18 cellular contexts compared by ENCODE assay signal in the genomic region with DNA sequence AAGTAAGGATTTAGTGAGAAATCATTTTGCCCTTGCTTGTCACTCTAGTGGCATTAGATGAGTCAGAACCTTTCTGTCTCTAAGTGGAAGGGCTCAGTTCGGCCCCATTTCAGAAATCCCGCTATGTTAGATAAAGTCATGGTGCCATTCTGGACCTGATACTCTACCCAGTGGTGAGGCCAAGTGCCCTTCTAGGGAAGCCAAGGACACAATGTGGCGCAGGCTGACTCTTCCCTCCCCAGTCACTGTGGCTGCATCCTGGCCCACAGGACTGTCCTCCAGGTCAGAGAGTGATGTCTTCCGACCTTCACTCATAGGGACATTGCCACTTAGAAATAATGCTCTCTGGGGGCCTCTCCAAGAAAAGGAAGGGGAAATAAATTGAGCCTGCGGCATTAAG. TPM values are rescaled to one million over a fixed set of nuclear protein-coding genes. Genes with fewer than 3 reads are reported as not detected.
DNase-seq lines count a peak whose midpoint lies in the region; ATAC-seq and TF ChIP-seq lines count a peak whose summit lies in the region.
"Had no signal": no experiment of that assay in that cellular context is flagged by ENCODE, and none has a peak within 500 bp of the region (broad histone marks: within the 10 kb centered on the region; RNA-seq: fewer than 3 reads in every experiment).

No MANE protein-coding gene starts in this region.

- H3K9me3 ChIP-seq in heart right ventricle (no peaks in the 10 kb centered on the region), right atrium auricular region (no peaks in the 10 kb centered on the region)
- H3K9me3 ChIP-seq: A549 had no signal

- DNase-seq in Right ventricle myocardium inferior (ENCODE audit: missing footprints) (no peak), cardiac septum (ENCODE audit: low spot score) (no peak), heart right ventricle (peak in 1 of 2 donors; percentile 58), right atrium auricular region (ENCODE audit: low spot score) (no peak), osteocyte (ENCODE audit: extremely low spot score, unreplicated experiment) (no peak), H4 (ENCODE audit: low spot score) (no peak), NCI-H82 (lab: John Stamatoyannopoulos, UW) (no peak)
- DNase-seq in stimulated activated effector memory CD8-positive, alpha-beta T cell treated with anti-CD3 and anti-CD28 coated beads, Interleukin-12 subunit alpha, Interleukin-12 subunit beta, amount 100 ng/mL, for 72 hours (ENCODE audit: low spot score in 2 of 2) = no peak
- DNase-seq: AML-193; CD4-positive, alpha-beta T cell; DMS153; DMS79; GF-D8; GOT3; H9 had no signal

- H3K4me1 Mint-ChIP-seq in osteocyte (ENCODE audit: unreplicated experiment) = no peaks in the 10 kb centered on the region
- no peaks in the 10 kb centered on the region for H3K4me1 Mint-ChIP-seq in stimulated activated effector memory CD8-positive, alpha-beta T cell treated with anti-CD3 and anti-CD28 coated beads, Interleukin-12 subunit alpha, Interleukin-12 subunit beta, amount 100 ng/mL, for 72 hours
- H3K4me1 Mint-ChIP-seq: H9 had no signal

- H3K4me3 Mint-ChIP-seq in osteocyte (ENCODE audit: unreplicated experiment) = no peak overlapping the region
- H3K4me3 Mint-ChIP-seq in stimulated activated effector memory CD8-positive, alpha-beta T cell treated with anti-CD3 and anti-CD28 coated beads, Interleukin-12 subunit alpha, Interleukin-12 subunit beta, amount 100 ng/mL, for 72 hours = no peak overlapping the region
- H3K4me3 Mint-ChIP-seq: CD4-positive, alpha-beta T cell; H9 had no signal

- 60 to 62% methylated on average over 5 of the region's 5 CpGs for WGBS in heart right ventricle, 2 donors

- peaks cover 4% of the 10 kb centered on the region for H3K27me3 Mint-ChIP-seq in osteocyte (ENCODE audit: unreplicated experiment)

- no peak for TF ChIP-seq CTCF in heart right ventricle (IDR thresholded peaks at IDR 0.05)
- no peak for TF ChIP-seq CTCF in right atrium auricular region (IDR thresholded peaks at IDR 0.05)
- TF ChIP-seq CTCF in osteocyte (IDR thresholded peaks at IDR 0.05) = no peak

- H3K4me3 ChIP-seq in heart right ventricle = no peak overlapping the region
- no peak overlapping the region for H3K4me3 ChIP-seq in right atrium auricular region
- H3K4me3 ChIP-seq: A549 had no signal

- no peaks in the 10 kb centered on the region for H3K9me3 Mint-ChIP-seq in osteocyte (ENCODE audit: unreplicated experiment)
- no peaks in the 10 kb centered on the region for H3K9me3 Mint-ChIP-seq in stimulated activated effector memory CD8-positive, alpha-beta T cell treated with anti-CD3 and anti-CD28 coated beads, Interleukin-12 subunit alpha, Interleukin-12 subunit beta, amount 100 ng/mL, for 72 hours
- H3K9me3 Mint-ChIP-seq: CD4-positive, alpha-beta T cell; H9 had no signal

- H3K27me3 ChIP-seq in heart right ventricle = no peaks in the 10 kb centered on the region
- H3K27me3 ChIP-seq in right atrium auricular region = no peaks in the 10 kb centered on the region

- H3K27ac ChIP-seq in heart right ventricle (peak overlapping the region; percentile 24 to 90 (median 77)), right atrium auricular region (peak overlapping the region; percentile 74 to 79)
- H3K27ac ChIP-seq: 22Rv1, A549, C4-2B had no signal

- peak; percentile 80 for ATAC-seq in Right ventricle myocardium inferior
- peak; percentile 71 to 91 (median 81) for ATAC-seq in heart right ventricle
- ATAC-seq in stimulated activated effector memory CD8-positive, alpha-beta T cell treated with anti-CD3 and anti-CD28 coated beads, Interleukin-12 subunit alpha, Interleukin-12 subunit beta, amount 100 ng/mL, for 72 hours = no peak
- ATAC-seq: A549 had no signal

- H3K4me1 ChIP-seq in heart right ventricle (peaks cover 6 to 69% (median 18%) of the 10 kb centered on the region in 9 donors), right atrium auricular region (peaks cover 0 to 8% of the 10 kb centered on the region in 2 donors)
- H3K4me1 ChIP-seq: A549 had no signal

- H3K27ac Mint-ChIP-seq in osteocyte (ENCODE audit: unreplicated experiment) = no peak overlapping the region
- no peak overlapping the region for H3K27ac Mint-ChIP-seq in stimulated activated effector memory CD8-positive, alpha-beta T cell treated with anti-CD3 and anti-CD28 coated beads, Interleukin-12 subunit alpha, Interleukin-12 subunit beta, amount 100 ng/mL, for 72 hours
- H3K27ac Mint-ChIP-seq: CD4-positive, alpha-beta T cell had no signal

- H3K36me3 ChIP-seq in heart right ventricle (peaks cover 0 to 86% (median 14%) of the 10 kb centered on the region in 9 donors), right atrium auricular region (peaks cover 87% of the 10 kb centered on the region)

- intact Hi-C loops in Right ventricle myocardium inferior (cut with DNase I) (loop anchor here (2.0 kb wide), 1 partner anchor 60 kb away; the partner anchor contains the start of gene ACTN2), cardiac septum (cut with DNase I) (loop anchor here (5.0 kb wide), 1 partner anchor 54 kb away; no protein-coding TSS in a partner anchor), heart right ventricle (cut with DNase I) (loop anchor here in 1 of 10 donors (5.0 kb wide), 1 partner anchor 59 kb away; the partner anchor contains the start of gene ACTN2)

- no peaks in the 10 kb centered on the region for H3K36me3 Mint-ChIP-seq in osteocyte (ENCODE audit: unreplicated experiment)
- H3K36me3 Mint-ChIP-seq in stimulated activated effector memory CD8-positive, alpha-beta T cell treated with anti-CD3 and anti-CD28 coated beads, Interleukin-12 subunit alpha, Interleukin-12 subunit beta, amount 100 ng/mL, for 72 hours = no peaks in the 10 kb centered on the region

RNA-seq across cellular contexts. Expression of gene MTR, which starts 48.3 kb away (rescaled TPM):
- total RNA-seq in Right ventricle myocardium inferior (49.0 TPM), cardiac septum (58.8 TPM), heart right ventricle (100 to 1,000 TPM in 1 of 10 donors, 10 to 100 TPM in 9; 39.4 to 100 (median 71.6) TPM), right atrium auricular region (10 to 100 TPM; 21.8 to 30.4 TPM), osteocyte (37.8 and 41.6 TPM in 2 replicates)
- polyA plus RNA-seq in heart right ventricle = 10 to 100 TPM in 1 of 2 donors, 1 to 10 TPM in 1; 5.2 to 13.0 TPM
- 8.4 and 11.3 TPM in 2 replicates for total RNA-seq in H4 (2014; rRNA removed; shearing (Covaris generic))
